15 cellular contexts compared by ENCODE assay signal in the genomic region with DNA sequence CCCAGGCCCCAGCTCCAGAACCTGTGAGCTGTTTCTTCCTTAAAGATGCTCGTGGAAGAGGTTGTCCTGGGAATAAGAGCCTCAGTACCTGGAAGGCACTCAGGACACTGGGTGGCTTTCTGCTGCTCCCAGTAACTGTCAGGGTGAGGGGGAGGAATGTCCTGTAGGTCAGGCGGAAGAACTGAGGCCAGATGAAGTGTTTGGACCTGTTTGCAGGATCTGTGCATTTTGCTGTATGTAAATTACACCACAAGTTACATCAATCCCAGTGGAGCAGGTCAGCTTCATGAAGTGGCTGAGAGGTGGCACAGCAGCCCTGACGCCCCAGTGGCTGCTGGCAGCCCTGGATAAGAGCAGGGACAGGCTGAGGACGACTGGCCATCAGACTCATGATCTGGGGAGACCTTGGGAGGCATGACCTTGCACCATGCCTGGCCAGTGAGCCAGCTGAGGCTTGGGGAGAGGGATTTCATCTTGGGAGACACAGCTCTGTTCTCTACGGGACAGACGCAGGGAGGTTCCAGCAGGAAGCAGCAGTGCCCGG. TPM values are rescaled to one million over a fixed set of nuclear protein-coding genes. Genes with fewer than 3 reads are reported as not detected.
A peak's percentile ranks its signal among the peaks of the same experiment; 100 is the strongest.
DNase-seq lines count a peak whose midpoint lies in the region; ATAC-seq, FAIRE-seq and TF ChIP-seq lines count a peak whose summit lies in the region.
"Had no signal": no experiment of that assay in that cellular context is flagged by ENCODE, and none has a peak within 500 bp of the region (broad histone marks: within the 10 kb centered on the region; RNA-seq: fewer than 3 reads in every experiment).

No MANE protein-coding gene starts in this region.

- H3K4me1 ChIP-seq in adipocyte (ENCODE audit: control insufficient read depth, insufficient read depth, low read length) = peaks cover 15% of the 10 kb centered on the region
- peaks cover 0 to 6% (median 0%) of the 10 kb centered on the region in 9 donors for H3K4me1 ChIP-seq in heart right ventricle
- H3K4me1 ChIP-seq in rectal smooth muscle tissue (ENCODE audit: control insufficient read depth, insufficient read depth, low read length) = peaks cover 3% of the 10 kb centered on the region
- H3K4me1 ChIP-seq: right lobe of liver had no signal

- H3K36me3 ChIP-seq in adipocyte (ENCODE audit: control insufficient read depth, insufficient read depth, low read length, severe bottlenecking) (no peaks in the 10 kb centered on the region), heart right ventricle (peaks cover 0 to 14% (median 0%) of the 10 kb centered on the region in 9 donors), rectal smooth muscle tissue (ENCODE audit: control insufficient read depth, insufficient read depth, low read length) (peaks cover 3% of the 10 kb centered on the region)
- H3K36me3 ChIP-seq: right lobe of liver had no signal

- no peaks in the 10 kb centered on the region for H3K9me3 Mint-ChIP-seq in activated T-helper 1 cell treated with anti-CD3 and anti-CD28 coated beads, Interleukin-12 subunit alpha, Interleukin-12 subunit beta, Interleukin-2, Interleukin-4 antibody, amounts not matched to agents 30 ng/mL and 10 ng/mL and 1 ng/mL, durations not matched to agents 14 hours and 24 hours and 36 hours
- H3K9me3 Mint-ChIP-seq: activated naive CD4-positive, alpha-beta T cell treated with anti-CD3 and anti-CD28 coated beads, Interleukin-2, amount 10 ng/mL, durations not matched to agents 7 days and 5 days; IgD-negative memory B cell; stimulated activated memory B cell treated with anti-CD40 and anti-IgM and Interleukin-4, amounts not matched to agents 10 μg/mL and 1 μg/mL and 100 μg/mL, for 72 hours had no signal

- H3K27ac Mint-ChIP-seq in activated T-helper 1 cell treated with anti-CD3 and anti-CD28 coated beads, Interleukin-12 subunit alpha, Interleukin-12 subunit beta, Interleukin-2, Interleukin-4 antibody, amounts not matched to agents 30 ng/mL and 10 ng/mL and 1 ng/mL, durations not matched to agents 14 hours and 24 hours and 36 hours = no peak overlapping the region
- H3K27ac Mint-ChIP-seq: activated naive CD4-positive, alpha-beta T cell treated with anti-CD3 and anti-CD28 coated beads, Interleukin-2, amount 10 ng/mL, durations not matched to agents 7 days and 5 days; stimulated activated memory B cell treated with anti-CD40 and anti-IgM and Interleukin-4, amounts not matched to agents 10 μg/mL and 1 μg/mL and 100 μg/mL, for 72 hours had no signal

- intact Hi-C loops in heart right ventricle (cut with DNase I) = no loop called here
- intact Hi-C loops in activated T-helper 1 cell treated with anti-CD3 and anti-CD28 coated beads, Interleukin-12 subunit alpha, Interleukin-12 subunit beta, Interleukin-2, Interleukin-4 antibody, amounts not matched to agents 30 ng/mL and 10 ng/mL and 1 ng/mL, durations not matched to agents 14 hours and 24 hours and 36 hours (cut with micrococcal nuclease) = no loop called here

- H3K4me1 Mint-ChIP-seq in activated T-helper 1 cell treated with anti-CD3 and anti-CD28 coated beads, Interleukin-12 subunit alpha, Interleukin-12 subunit beta, Interleukin-2, Interleukin-4 antibody, amounts not matched to agents 30 ng/mL and 10 ng/mL and 1 ng/mL, durations not matched to agents 14 hours and 24 hours and 36 hours (ENCODE audit: low read depth) = no peaks in the 10 kb centered on the region
- H3K4me1 Mint-ChIP-seq: activated naive CD4-positive, alpha-beta T cell treated with anti-CD3 and anti-CD28 coated beads, Interleukin-2, amount 10 ng/mL, durations not matched to agents 7 days and 5 days; IgD-negative memory B cell; stimulated activated memory B cell treated with anti-CD40 and anti-IgM and Interleukin-4, amounts not matched to agents 10 μg/mL and 1 μg/mL and 100 μg/mL, for 72 hours had no signal

- no peak overlapping the region for H3K27ac ChIP-seq in heart right ventricle
- peak overlapping the region; percentile 30 for H3K27ac ChIP-seq in rectal smooth muscle tissue (ENCODE audit: low read depth, low read length)
- H3K27ac ChIP-seq: right lobe of liver had no signal

- H3K27me3 Mint-ChIP-seq in activated T-helper 1 cell treated with anti-CD3 and anti-CD28 coated beads, Interleukin-12 subunit alpha, Interleukin-12 subunit beta, Interleukin-2, Interleukin-4 antibody, amounts not matched to agents 30 ng/mL and 10 ng/mL and 1 ng/mL, durations not matched to agents 14 hours and 24 hours and 36 hours (ENCODE audit: insufficient read depth) = peaks cover 3% of the 10 kb centered on the region
- H3K27me3 Mint-ChIP-seq: IgD-negative memory B cell had no signal

- H3K4me3 ChIP-seq in adipocyte (ENCODE audit: low read length) (no peak overlapping the region), heart right ventricle (no peak overlapping the region), rectal smooth muscle tissue (ENCODE audit: low read length) (no peak overlapping the region)
- H3K4me3 ChIP-seq: right lobe of liver had no signal

- H3K4me3 Mint-ChIP-seq in activated T-helper 1 cell treated with anti-CD3 and anti-CD28 coated beads, Interleukin-12 subunit alpha, Interleukin-12 subunit beta, Interleukin-2, Interleukin-4 antibody, amounts not matched to agents 30 ng/mL and 10 ng/mL and 1 ng/mL, durations not matched to agents 14 hours and 24 hours and 36 hours = no peak overlapping the region
- H3K4me3 Mint-ChIP-seq: activated naive CD4-positive, alpha-beta T cell treated with anti-CD3 and anti-CD28 coated beads, Interleukin-2, amount 10 ng/mL, durations not matched to agents 7 days and 5 days; stimulated activated memory B cell treated with anti-CD40 and anti-IgM and Interleukin-4, amounts not matched to agents 10 μg/mL and 1 μg/mL and 100 μg/mL, for 72 hours had no signal

- H3K9ac ChIP-seq in adipocyte (ENCODE audit: low read length) = peak overlapping the region; percentile 3
- no peak overlapping the region for H3K9ac ChIP-seq in rectal smooth muscle tissue (ENCODE audit: low read length)

- no peaks in the 10 kb centered on the region for H3K36me3 Mint-ChIP-seq in activated T-helper 1 cell treated with anti-CD3 and anti-CD28 coated beads, Interleukin-12 subunit alpha, Interleukin-12 subunit beta, Interleukin-2, Interleukin-4 antibody, amounts not matched to agents 30 ng/mL and 10 ng/mL and 1 ng/mL, durations not matched to agents 14 hours and 24 hours and 36 hours (ENCODE audit: low read depth)
- H3K36me3 Mint-ChIP-seq: activated naive CD4-positive, alpha-beta T cell treated with anti-CD3 and anti-CD28 coated beads, Interleukin-2, amount 10 ng/mL, durations not matched to agents 7 days and 5 days; IgD-negative memory B cell; stimulated activated memory B cell treated with anti-CD40 and anti-IgM and Interleukin-4, amounts not matched to agents 10 μg/mL and 1 μg/mL and 100 μg/mL, for 72 hours had no signal

- ATAC-seq in heart right ventricle = peak in 5 of 8 donors; percentile 5 to 34 (median 9)
- no peak for ATAC-seq in GM21515 (IDR thresholded peaks at IDR 0.05; ENCODE audit: unreplicated experiment)
- ATAC-seq in GM21447 (IDR thresholded peaks at IDR 0.05; ENCODE audit: unreplicated experiment) = no peak
- ATAC-seq: stimulated activated memory B cell treated with anti-CD40 and anti-IgM and Interleukin-4, amounts not matched to agents 10 μg/mL and 1 μg/mL and 100 μg/mL, for 72 hours had no signal

- DNase-seq in H54 (ENCODE audit: insufficient read length, low spot score) (no peak), adipocyte (ENCODE audit: low read depth) (peak; percentile 19), heart right ventricle (no peak), NCI-H2196 treated with DMSO at 0.1 percent for 48 hours (lab: John Stamatoyannopoulos, UW; ENCODE audit: unreplicated experiment) (no peak)
- no peak for DNase-seq in activated T-helper 1 cell treated with anti-CD3 and anti-CD28 coated beads, Interleukin-12 subunit alpha, Interleukin-12 subunit beta, Interleukin-2, Interleukin-4 antibody, amounts not matched to agents 30 ng/mL and 10 ng/mL and 1 ng/mL, durations not matched to agents 14 hours and 24 hours and 36 hours (ENCODE audit: low spot score)
- DNase-seq: activated naive CD4-positive, alpha-beta T cell treated with anti-CD3 and anti-CD28 coated beads, Interleukin-2, amount 10 ng/mL, durations not matched to agents 7 days and 5 days; NCI-H1092 treated with DMSO at 0.1 percent for 48 hours; NCI-H2227 treated with DMSO at 0.1 percent for 48 hours had no signal

- no peaks in the 10 kb centered on the region for H3K27me3 ChIP-seq in adipocyte (replicated peaks; ENCODE audit: control insufficient read depth, insufficient read depth, low read length)
- H3K27me3 ChIP-seq in heart right ventricle = no peaks in the 10 kb centered on the region
- H3K27me3 ChIP-seq in rectal smooth muscle tissue (ENCODE audit: control insufficient read depth, insufficient read depth, low read length) = no peaks in the 10 kb centered on the region
- H3K27me3 ChIP-seq: right lobe of liver had no signal

- no peak for FAIRE-seq in H54 (lab: Jason Lieb, UNC)
- FAIRE-seq: G401.6 had no signal

- no peak for TF ChIP-seq CTCF in heart right ventricle (IDR thresholded peaks at IDR 0.05)

- H3K9me3 ChIP-seq in adipocyte (ENCODE audit: control insufficient read depth, low read length) (no peaks in the 10 kb centered on the region), heart right ventricle (no peaks in the 10 kb centered on the region)
- H3K9me3 ChIP-seq: right lobe of liver had no signal

- 55 to 57% methylated on average over 7 of the region's 7 CpGs for WGBS in heart right ventricle, 2 donors

- 0 out of 2 replicates have a peak, but pooled peaks have one; percentile 3 for TF ChIP-seq POLR2A in H54 (IDR thresholded peaks at IDR 0.05; ENCODE audit: low read depth, low read length)

RNA-seq across cellular contexts. Expression of gene HDAC11, which starts 27.2 kb away (rescaled TPM):
- total RNA-seq in heart right ventricle = 10 to 100 TPM; 26.6 to 46.0 (median 33.7) TPM
- polyA plus RNA-seq in heart right ventricle = 10 to 100 TPM; 15.9 to 21.7 TPM
- 1.4 and 2.0 TPM in 2 replicates for total RNA-seq in activated T-helper 1 cell treated with anti-CD3 and anti-CD28 coated beads, Interleukin-12 subunit alpha, Interleukin-12 subunit beta, Interleukin-2, Interleukin-4 antibody, amounts not matched to agents 30 ng/mL and 10 ng/mL and 1 ng/mL, durations not matched to agents 14 hours and 24 hours and 36 hours

RNA-seq across cellular contexts. Expression of gene FBLN2, which starts 41.6 kb away (rescaled TPM):
- 10 to 100 TPM; 35.4 to 78.9 (median 47.0) TPM for total RNA-seq in heart right ventricle
- polyA plus RNA-seq in heart right ventricle = 10 to 100 TPM; 20.7 to 55.9 TPM
- total RNA-seq in activated T-helper 1 cell treated with anti-CD3 and anti-CD28 coated beads, Interleukin-12 subunit alpha, Interleukin-12 subunit beta, Interleukin-2, Interleukin-4 antibody, amounts not matched to agents 30 ng/mL and 10 ng/mL and 1 ng/mL, durations not matched to agents 14 hours and 24 hours and 36 hours = not detected in 2 replicates

Comparison
In these comparisons a context has a peak if more than half of its experiments do, and no peak if none do; other contexts are left out.
1. ATAC-seq: peak in heart right ventricle (5 of 8); none in GM21515 (single experiment) and GM21447 (single experiment).
2. RNA of gene FBLN2, which starts 41.6 kb away (total RNA-seq): 35.4 to 78.9 TPM in heart right ventricle; not detected in activated T-helper 1 cell treated with anti-CD3 and anti-CD28 coated beads, Interleukin-12 subunit alpha, Interleukin-12 subunit beta, Interleukin-2, Interleukin-4 antibody, amounts not matched to agents 30 ng/mL and 10 ng/mL and 1 ng/mL, durations not matched to agents 14 hours and 24 hours and 36 hours; every median in the first group is over 10 times any median in the second.